ENCODE assay signal across 2 cellular contexts in the genomic region with DNA sequence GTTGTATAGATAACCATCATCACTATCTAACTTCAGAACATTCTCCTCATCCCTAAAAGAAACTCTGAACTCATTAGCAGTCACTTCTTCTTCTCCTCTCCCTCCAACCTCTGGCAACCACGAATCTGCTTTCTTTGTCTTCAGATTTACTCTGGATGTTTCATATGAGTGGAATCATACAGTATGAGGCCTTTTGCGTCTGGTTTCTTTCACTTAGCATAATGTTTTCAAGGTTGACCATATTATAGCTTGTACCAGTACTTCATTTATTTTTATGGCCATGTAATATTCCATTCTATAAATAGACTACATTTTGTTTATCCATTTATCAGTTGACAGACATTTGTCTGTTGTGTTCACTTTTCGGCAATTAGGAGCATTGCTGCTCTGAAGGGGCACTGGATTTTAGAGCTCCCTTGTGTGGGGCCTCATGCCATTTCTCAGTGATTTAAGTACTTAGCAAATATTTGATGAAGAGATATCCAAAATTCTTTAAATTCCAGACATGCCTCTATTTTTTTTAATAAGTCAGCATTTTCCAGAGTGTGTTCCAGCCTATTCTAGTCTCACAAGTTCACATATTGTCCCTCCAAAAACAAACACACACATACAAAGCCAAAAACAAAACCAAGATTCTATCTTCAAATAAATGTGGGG.
A peak's percentile ranks its signal among the peaks of the same experiment; 100 is the strongest.
TF ChIP-seq lines count a peak whose summit lies in the region.

No MANE protein-coding gene starts in this region.

TF ChIP-seq in A549, 52 proteins besides CTCF, POLR2A, EP300 and RAD21:
- TF ChIP-seq RARB (CRISPR knock-in tag; IDR thresholded peaks at IDR 0.05) (no peak), EHMT2 (IDR thresholded peaks at IDR 0.05; ENCODE audit: low read depth) (no peak), MAFK (IDR thresholded peaks at IDR 0.05; ENCODE audit: partially characterized antibody) (peak; percentile 89)
TF ChIP-seq in A549: peak in this region for 1.

TF ChIP-seq in HCT116, 20 proteins besides CTCF, POLR2A, EP300 and RAD21:
- no peak for TF ChIP-seq ZNF274 (IDR thresholded peaks at IDR 0.05; ENCODE audit: low read depth, low read length)
- no peak for TF ChIP-seq JUND (IDR thresholded peaks at IDR 0.05)
- no peak for TF ChIP-seq CEBPB (IDR thresholded peaks at IDR 0.05; ENCODE audit: low read depth)
- TF ChIP-seq EGR1 (IDR thresholded peaks at IDR 0.05; ENCODE audit: low read depth), result no peak
- TF ChIP-seq ZFX (IDR thresholded peaks at IDR 0.05), result no peak
- no peak for TF ChIP-seq SRF (IDR thresholded peaks at IDR 0.05; ENCODE audit: low read depth)
- no peak for TF ChIP-seq YY1 (IDR thresholded peaks at IDR 0.05; ENCODE audit: extremely low read depth, insufficient replicate concordance, low read depth, low read length)
- TF ChIP-seq ATF3 (IDR thresholded peaks at IDR 0.05), result no peak
- TF ChIP-seq EZH2phosphoT487 (IDR thresholded peaks at IDR 0.05; ENCODE audit: borderline replicate concordance), result no peak
- TF ChIP-seq MAX (IDR thresholded peaks at IDR 0.05), result no peak
- no peak for TF ChIP-seq EZH2 (IDR thresholded peaks at IDR 0.05)
- no peak for TF ChIP-seq CBX3 (IDR thresholded peaks at IDR 0.05; ENCODE audit: low read depth)
- TF ChIP-seq TCF7L2 (IDR thresholded peaks at IDR 0.05; ENCODE audit: borderline replicate concordance, extremely low read depth, insufficient read depth, insufficient read length), result no peak
- TF ChIP-seq SP1 (IDR thresholded peaks at IDR 0.05; ENCODE audit: low read depth), result no peak
- TF ChIP-seq SIN3A (IDR thresholded peaks at IDR 0.05; ENCODE audit: low read depth), result no peak
- TF ChIP-seq, protein P1, sequence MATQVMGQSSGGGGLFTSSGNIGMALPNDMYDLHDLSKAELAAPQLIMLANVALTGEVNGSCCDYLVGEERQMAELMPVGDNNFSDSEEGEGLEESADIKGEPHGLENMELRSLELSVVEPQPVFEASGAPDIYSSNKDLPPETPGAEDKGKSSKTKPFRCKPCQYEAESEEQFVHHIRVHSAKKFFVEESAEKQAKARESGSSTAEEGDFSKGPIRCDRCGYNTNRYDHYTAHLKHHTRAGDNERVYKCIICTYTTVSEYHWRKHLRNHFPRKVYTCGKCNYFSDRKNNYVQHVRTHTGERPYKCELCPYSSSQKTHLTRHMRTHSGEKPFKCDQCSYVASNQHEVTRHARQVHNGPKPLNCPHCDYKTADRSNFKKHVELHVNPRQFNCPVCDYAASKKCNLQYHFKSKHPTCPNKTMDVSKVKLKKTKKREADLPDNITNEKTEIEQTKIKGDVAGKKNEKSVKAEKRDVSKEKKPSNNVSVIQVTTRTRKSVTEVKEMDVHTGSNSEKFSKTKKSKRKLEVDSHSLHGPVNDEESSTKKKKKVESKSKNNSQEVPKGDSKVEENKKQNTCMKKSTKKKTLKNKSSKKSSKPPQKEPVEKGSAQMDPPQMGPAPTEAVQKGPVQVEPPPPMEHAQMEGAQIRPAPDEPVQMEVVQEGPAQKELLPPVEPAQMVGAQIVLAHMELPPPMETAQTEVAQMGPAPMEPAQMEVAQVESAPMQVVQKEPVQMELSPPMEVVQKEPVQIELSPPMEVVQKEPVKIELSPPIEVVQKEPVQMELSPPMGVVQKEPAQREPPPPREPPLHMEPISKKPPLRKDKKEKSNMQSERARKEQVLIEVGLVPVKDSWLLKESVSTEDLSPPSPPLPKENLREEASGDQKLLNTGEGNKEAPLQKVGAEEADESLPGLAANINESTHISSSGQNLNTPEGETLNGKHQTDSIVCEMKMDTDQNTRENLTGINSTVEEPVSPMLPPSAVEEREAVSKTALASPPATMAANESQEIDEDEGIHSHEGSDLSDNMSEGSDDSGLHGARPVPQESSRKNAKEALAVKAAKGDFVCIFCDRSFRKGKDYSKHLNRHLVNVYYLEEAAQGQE (IDR thresholded peaks at IDR 0.05; ENCODE audit: low read depth), result no peak
- TF ChIP-seq, protein P2, sequence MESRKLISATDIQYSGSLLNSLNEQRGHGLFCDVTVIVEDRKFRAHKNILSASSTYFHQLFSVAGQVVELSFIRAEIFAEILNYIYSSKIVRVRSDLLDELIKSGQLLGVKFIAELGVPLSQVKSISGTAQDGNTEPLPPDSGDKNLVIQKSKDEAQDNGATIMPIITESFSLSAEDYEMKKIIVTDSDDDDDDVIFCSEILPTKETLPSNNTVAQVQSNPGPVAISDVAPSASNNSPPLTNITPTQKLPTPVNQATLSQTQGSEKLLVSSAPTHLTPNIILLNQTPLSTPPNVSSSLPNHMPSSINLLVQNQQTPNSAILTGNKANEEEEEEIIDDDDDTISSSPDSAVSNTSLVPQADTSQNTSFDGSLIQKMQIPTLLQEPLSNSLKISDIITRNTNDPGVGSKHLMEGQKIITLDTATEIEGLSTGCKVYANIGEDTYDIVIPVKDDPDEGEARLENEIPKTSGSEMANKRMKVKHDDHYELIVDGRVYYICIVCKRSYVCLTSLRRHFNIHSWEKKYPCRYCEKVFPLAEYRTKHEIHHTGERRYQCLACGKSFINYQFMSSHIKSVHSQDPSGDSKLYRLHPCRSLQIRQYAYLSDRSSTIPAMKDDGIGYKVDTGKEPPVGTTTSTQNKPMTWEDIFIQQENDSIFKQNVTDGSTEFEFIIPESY (IDR thresholded peaks at IDR 0.05; ENCODE audit: extremely low read depth, insufficient replicate concordance, low read length), result no peak
- no peak for TF ChIP-seq POLR2AphosphoS5 (IDR thresholded peaks at IDR 0.05; ENCODE audit: low read depth, low read length)
- TF ChIP-seq FOSL1 (IDR thresholded peaks at IDR 0.05; ENCODE audit: low read depth), result no peak
